Comparison of ENCODE assay signal across 26 cellular contexts in the genomic region with DNA sequence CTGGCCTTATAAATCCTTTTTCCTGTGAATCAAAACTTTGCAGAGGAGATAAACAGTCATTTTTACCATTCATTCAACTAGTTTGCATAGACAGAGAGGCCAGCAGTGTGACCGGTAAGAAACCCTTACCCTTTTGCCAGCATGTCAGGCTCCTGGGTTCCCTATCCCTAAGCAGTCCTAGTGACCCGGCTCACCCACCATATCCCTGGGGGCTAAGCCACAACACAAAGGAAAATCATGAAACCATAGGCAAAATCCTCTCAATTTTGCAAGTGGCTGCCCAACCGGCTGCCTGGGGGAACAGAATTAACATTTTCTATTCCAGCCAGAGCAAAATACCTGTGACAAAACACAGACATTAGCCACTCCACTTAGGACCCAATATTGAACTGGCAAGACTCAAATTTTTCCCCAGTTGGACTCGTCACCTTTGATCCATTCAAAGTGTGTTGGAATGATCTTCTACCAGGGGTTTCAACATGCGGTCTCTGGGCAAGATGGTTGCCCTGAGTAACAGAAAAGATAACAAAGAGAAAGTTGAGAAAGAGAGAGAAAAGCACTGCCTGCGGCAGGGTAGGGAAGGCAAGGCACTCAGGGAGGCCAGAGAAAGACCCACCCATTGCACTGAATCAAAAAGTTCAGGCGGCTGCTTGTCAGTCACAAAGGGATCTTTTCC.
"Had no signal": no experiment of that assay in that cellular context is flagged by ENCODE, and none has a peak within 500 bp of the region (broad histone marks: within the 10 kb centered on the region; RNA-seq: fewer than 3 reads in every experiment).

No MANE protein-coding gene starts in this region.

- H3K27me3 ChIP-seq: adrenal gland, ascending aorta, brain microvascular endothelial cell, esophagus muscularis mucosa, tibial artery had no signal

- ATAC-seq: activated CD4-positive, CD25-positive, alpha-beta regulatory T cell treated with anti-CD3 and anti-CD28 coated beads, Interleukin-2, amount 50 U/mL, for 24 hours; natural killer cell treated with Interleukin-12 subunit alpha and Interleukin-12 subunit beta and Interleukin-15 and Interleukin-18, amount 100 ng/mL, for 72 hours; right cardiac atrium had no signal

- H3K4me3 Mint-ChIP-seq: activated naive CD4-positive, alpha-beta T cell treated with anti-CD3 and anti-CD28 coated beads, Interleukin-2, amount 10 ng/mL, durations not matched to agents 7 days and 5 days; activated T-cell treated with anti-CD3 and anti-CD28 coated beads, Interleukin-2, amount 50 U/mL, for 24 hours; natural killer cell treated with Interleukin-12 subunit alpha and Interleukin-12 subunit beta and Interleukin-15 and Interleukin-18, amount 100 ng/mL, for 72 hours; stimulated activated naive CD8-positive, alpha-beta T cell treated with anti-CD3 and anti-CD28 coated beads, Interleukin-15, Interleukin-2, amounts not matched to agents 100 ng/mL and 50 ng/mL, for 24 hours had no signal

- H3K27me3 Mint-ChIP-seq: activated naive CD4-positive, alpha-beta T cell treated with anti-CD3 and anti-CD28 coated beads, Interleukin-2, amount 10 ng/mL, durations not matched to agents 7 days and 5 days; activated T-cell treated with anti-CD3 and anti-CD28 coated beads, Interleukin-2, amount 50 U/mL, for 24 hours had no signal

- H3K36me3 Mint-ChIP-seq: activated naive CD4-positive, alpha-beta T cell treated with anti-CD3 and anti-CD28 coated beads, Interleukin-2, amount 10 ng/mL, durations not matched to agents 7 days and 5 days; natural killer cell treated with Interleukin-12 subunit alpha and Interleukin-12 subunit beta and Interleukin-15 and Interleukin-18, amount 100 ng/mL, for 72 hours had no signal

- H3K4me1 ChIP-seq: ascending aorta, parathyroid adenoma had no signal

- DNase-seq: activated CD4-positive, alpha-beta T cell treated with anti-CD3 and anti-CD28 coated beads, Interleukin-2, amount 50 U/mL, for 4 hours; activated CD8-positive, alpha-beta memory T cell treated with anti-CD3 and anti-CD28 coated beads for 24 hours; activated CD8-positive, alpha-beta memory T cell treated with anti-CD3 and anti-CD28 coated beads, Interleukin-2, amount 50 U/mL, for 4 hours; activated effector memory CD4-positive, alpha-beta T cell treated with Interleukin-2 at 50 U/mL for 16 hours; activated naive CD4-positive, alpha-beta T cell treated with anti-CD3 and anti-CD28 coated beads, Interleukin-2, amount 10 ng/mL, durations not matched to agents 7 days and 5 days; activated T-cell treated with anti-CD3 and anti-CD28 coated beads, Interleukin-2, amount 50 U/mL, for 24 hours; adrenal gland; brain microvascular endothelial cell; central memory CD4-positive, alpha-beta T cell; dermis blood vessel endothelial cell; effector CD8-positive, alpha-beta T cell; glutamatergic neuron; hippocampal formation; kidney glomerular epithelial cell; left ventricle myocardium inferior; right cardiac atrium; stimulated activated CD4-positive, alpha-beta T cell treated with anti-CD3 and anti-CD28 coated beads, Interleukin-12 subunit alpha, Interleukin-12 subunit beta, amount 100 ng/mL, for 4 hours; stimulated activated CD4-positive, alpha-beta T cell treated with anti-CD3 and anti-CD28 coated beads, Interleukin-4, amount 100 ng/mL, for 4 hours; tibial artery had no signal

- H3K4me1 Mint-ChIP-seq: activated naive CD4-positive, alpha-beta T cell treated with anti-CD3 and anti-CD28 coated beads, Interleukin-2, amount 10 ng/mL, durations not matched to agents 7 days and 5 days had no signal

- H3K4me3 ChIP-seq: adrenal gland, ascending aorta, esophagus muscularis mucosa, left ventricle myocardium inferior, tibial artery had no signal

- H3K27ac ChIP-seq: adrenal gland, ascending aorta, brain microvascular endothelial cell, esophagus muscularis mucosa, left ventricle myocardium inferior, parathyroid adenoma, tibial artery, VCaP had no signal

- H3K36me3 ChIP-seq: adrenal gland, ascending aorta, brain microvascular endothelial cell, esophagus muscularis mucosa, left ventricle myocardium inferior, tibial artery had no signal

- H3K9me3 ChIP-seq: adrenal gland, ascending aorta, esophagus muscularis mucosa, left ventricle myocardium inferior, tibial artery had no signal

- H3K27ac Mint-ChIP-seq: activated naive CD4-positive, alpha-beta T cell treated with anti-CD3 and anti-CD28 coated beads, Interleukin-2, amount 10 ng/mL, durations not matched to agents 7 days and 5 days; activated T-cell treated with anti-CD3 and anti-CD28 coated beads, Interleukin-2, amount 50 U/mL, for 24 hours; stimulated activated naive CD8-positive, alpha-beta T cell treated with anti-CD3 and anti-CD28 coated beads, Interleukin-15, Interleukin-2, amounts not matched to agents 100 ng/mL and 50 ng/mL, for 24 hours had no signal
